In genomic region chr3:110686691-110687090, GRCh38 we compare ENCODE assay signal across 13 cellular contexts.
"Had no signal": no experiment of that assay in that cellular context is flagged by ENCODE, and none has a peak within 500 bp of the region (broad histone marks: within the 10 kb centered on the region; RNA-seq: fewer than 3 reads in every experiment).

No MANE protein-coding gene starts in this region.

- H3K27me3 ChIP-seq: ascending aorta, upper lobe of right lung had no signal

- ATAC-seq: activated T-cell treated with anti-CD3 and anti-CD28 coated beads, Interleukin-2, amount 50 U/mL, for 72 hours; psoas muscle; sciatic nerve; upper lobe of right lung had no signal

- H3K9me3 ChIP-seq: ascending aorta, psoas muscle, upper lobe of right lung had no signal

- H3K4me1 ChIP-seq: ascending aorta, psoas muscle, upper lobe of right lung had no signal

- H3K27ac ChIP-seq: ascending aorta, psoas muscle, upper lobe of right lung had no signal

- H3K36me3 ChIP-seq: ascending aorta, upper lobe of right lung had no signal

- FAIRE-seq: bronchial epithelial cell, colon had no signal

- H3K4me3 ChIP-seq: ascending aorta, psoas muscle, upper lobe of right lung had no signal

- DNase-seq: activated CD4-positive, alpha-beta memory T cell treated with anti-CD3 and anti-CD28 coated beads, Interleukin-2, amount 10 ng/mL, durations not matched to agents 7 days and 5 days; activated CD8-positive, alpha-beta memory T cell treated with anti-CD3 and anti-CD28 coated beads, Interleukin-2, amount 50 U/mL, for 4 hours; activated T-cell treated with anti-CD3 and anti-CD28 coated beads, Interleukin-2, amount 50 U/mL, for 72 hours; mesendoderm; nephron progenitor cell; psoas muscle; stimulated activated naive CD4-positive, alpha-beta T cell treated with Interleukin-2 at 50 U/mL for 16 hours; SW 1271; upper lobe of right lung had no signal
